15 cellular contexts compared by ENCODE assay signal in the genomic region with DNA sequence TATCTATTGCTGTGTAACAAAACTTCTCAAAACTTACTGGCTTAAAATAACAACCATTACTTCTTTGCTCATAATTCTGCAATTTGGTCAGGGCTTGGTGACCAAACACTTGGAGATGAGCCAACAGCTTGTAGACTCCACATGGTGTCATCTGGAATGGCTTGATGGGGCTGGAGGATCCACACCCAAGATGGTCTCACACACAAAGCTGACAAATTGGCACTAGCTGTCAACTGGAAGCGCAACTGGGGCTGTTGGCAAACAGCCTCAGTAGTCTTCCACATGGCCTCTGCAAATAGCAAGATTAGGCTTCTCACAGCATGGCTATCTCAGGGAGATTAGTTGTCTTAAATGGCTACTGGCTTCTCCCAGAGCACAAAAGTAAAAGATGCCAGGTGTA. TPM values are rescaled to one million over a fixed set of nuclear protein-coding genes. Genes with fewer than 3 reads are reported as not detected.
DNase-seq lines count a peak whose midpoint lies in the region; TF ChIP-seq lines count a peak whose summit lies in the region.
"Had no signal": no experiment of that assay in that cellular context is flagged by ENCODE, and none has a peak within 500 bp of the region (broad histone marks: within the 10 kb centered on the region; RNA-seq: fewer than 3 reads in every experiment).

No MANE protein-coding gene starts in this region.

- no peaks in the 10 kb centered on the region for H3K9me3 Mint-ChIP-seq in CD8-positive, alpha-beta memory T cell

- no peaks in the 10 kb centered on the region for H3K79me2 ChIP-seq in GM23248 (ENCODE audit: insufficient read depth)

- H3K27ac Mint-ChIP-seq in CD8-positive, alpha-beta memory T cell: no peak overlapping the region

- CTCF ChIA-PET in CD8-positive, alpha-beta memory T cell (lab: Charles Lee): interaction anchor here (0.8 to 1.4 kb wide), 2 partner anchors 9 to 10 kb away, joined by 3 read pairs; no protein-coding TSS in a partner anchor

- H3K9ac ChIP-seq in GM23248: no peak overlapping the region

- no peaks in the 10 kb centered on the region for H3K9me3 ChIP-seq in GM23248 (ENCODE audit: low read depth)
- H3K9me3 ChIP-seq in CD8-positive, alpha-beta memory T cell (ENCODE audit: low read length): no peaks in the 10 kb centered on the region
- H3K9me3 ChIP-seq: Caco-2, SJCRH30 had no signal

- H3K27me3 ChIP-seq in GM23248 (replicated peaks; ENCODE audit: insufficient read depth): no peaks in the 10 kb centered on the region
- no peaks in the 10 kb centered on the region for H3K27me3 ChIP-seq in CD8-positive, alpha-beta memory T cell (ENCODE audit: insufficient read depth, low read length, poor library complexity, severe bottlenecking)
- H3K27me3 ChIP-seq: SJCRH30 had no signal

- no peaks in the 10 kb centered on the region for H3K9me2 ChIP-seq in GM23248 (ENCODE audit: insufficient read depth)

- no peaks in the 10 kb centered on the region for H3K36me3 ChIP-seq in GM23248 (ENCODE audit: low read depth)
- no peaks in the 10 kb centered on the region for H3K36me3 ChIP-seq in CD8-positive, alpha-beta memory T cell (ENCODE audit: insufficient read depth, low read length)
- H3K36me3 ChIP-seq: SJCRH30 had no signal

- H3K4me1 Mint-ChIP-seq in CD8-positive, alpha-beta memory T cell: no peaks in the 10 kb centered on the region

- H3K36me3 Mint-ChIP-seq in CD8-positive, alpha-beta memory T cell: no peaks in the 10 kb centered on the region

- H3F3A ChIP-seq in GM23248 (ENCODE audit: insufficient read depth): no peaks in the 10 kb centered on the region

- in situ Hi-C loops in GM23248 (cut with MboI) (no loop called here), GM13977 (cut with MboI; ENCODE audit: low pct_unique_long_range_greater_than_20kb, low sequenced_read_pairs, unreplicated experiment) (no loop called here)

- no peaks in the 10 kb centered on the region for H3K27me3 Mint-ChIP-seq in CD8-positive, alpha-beta memory T cell

- H3K4me3 Mint-ChIP-seq in CD8-positive, alpha-beta memory T cell: no peak overlapping the region

- no peaks in the 10 kb centered on the region for H4K20me1 ChIP-seq in GM23248 (ENCODE audit: insufficient read depth)

- peak; percentile 13 for DNase-seq in NCI-H2171 treated with DMSO at 0.1 percent for 48 hours (lab: John Stamatoyannopoulos, UW)
- DNase-seq in NCI-H2171 (lab: John Stamatoyannopoulos, UW): no peak
- peak; percentile 30 for DNase-seq in GM23248
- DNase-seq in RPMI7951 (ENCODE audit: low read depth): peak; percentile 20
- DNase-seq in fibroblast of mammary gland (ENCODE audit: low read depth): peak; percentile 31
- DNase-seq in cerebellar cortex (ENCODE audit: low spot score): no peak
- no peak for DNase-seq in CD8-positive, alpha-beta memory T cell
- DNase-seq in GM13977 (ENCODE audit: low spot score): no peak
- DNase-seq: Caco-2, DMS79 treated with DMSO at 0.1 percent for 48 hours, KG1, NCI-H1436, NCI-H526 had no signal

- 38 to 60% methylated on average over 1 of the region's 1 CpG for whole genome bisulfite sequencing in GM23248 (ENCODE audit: low coverage in 1 of 2, low lambda C conversion rate in 2 of 2, missing lambda C conversion rate in 2 of 2), 2 experiments

- H3K4me2 ChIP-seq in GM23248 (ENCODE audit: unreplicated experiment): no peak overlapping the region

- H3K4me1 ChIP-seq in GM23248 (ENCODE audit: insufficient read depth): no peaks in the 10 kb centered on the region
- no peaks in the 10 kb centered on the region for H3K4me1 ChIP-seq in CD8-positive, alpha-beta memory T cell (ENCODE audit: insufficient read depth, low read length)
- H3K4me1 ChIP-seq: Caco-2, SJCRH30 had no signal

- TF ChIP-seq CTCF in fibroblast of mammary gland (conservative IDR thresholded peaks at IDR 0.05; ENCODE audit: control insufficient read depth, insufficient read depth, low read depth, low read length) (no peak), GM13977 (IDR thresholded peaks at IDR 0.05; ENCODE audit: extremely low read depth, insufficient read depth, missing control alignments) (no peak)

- no peak overlapping the region for H3K4me3 ChIP-seq in GM23248
- no peak overlapping the region for H3K4me3 ChIP-seq in fibroblast of mammary gland (ENCODE audit: control insufficient read depth, low read depth, low read length)
- H3K4me3 ChIP-seq in CD8-positive, alpha-beta memory T cell (ENCODE audit: low read length): no peak overlapping the region
- H3K4me3 ChIP-seq: SJCRH30 had no signal

- no peak overlapping the region for H2AFZ ChIP-seq in GM23248

- H3K27ac ChIP-seq in GM23248: no peak overlapping the region
- no peak overlapping the region for H3K27ac ChIP-seq in CD8-positive, alpha-beta memory T cell (ENCODE audit: low read depth, low read length)
- H3K27ac ChIP-seq: C4-2B, SJCRH30 had no signal

- POLR2A ChIA-PET in CD8-positive, alpha-beta memory T cell (lab: Charles Lee): no interaction called here

RNA-seq across cellular contexts. Expression of a gene that starts 27.1 kb away (rescaled TPM):
- total RNA-seq in GM23248 (2014; rRNA removed; shearing (Covaris generic)): 10.9 and 14.1 TPM in 2 replicates
- polyA plus RNA-seq in GM23248 (2016; fragmentation: Nextera tagmentation; extraction: Ambion mirVana): 17.6 and 21.4 TPM in 2 replicates
- total RNA-seq in RPMI7951 (2014; rRNA removed; shearing (Covaris generic)): 19.5 and 24.5 TPM in 2 replicates
- total RNA-seq in CD8-positive, alpha-beta memory T cell: 10 to 100 TPM; 42.1 to 43.4 TPM
- polyA plus RNA-seq in CD8-positive, alpha-beta memory T cell: 66.7 TPM

Comparison
In these comparisons a context has a peak if more than half of its experiments do, and no peak if none do; other contexts are left out.
1. DNase-seq: peak in NCI-H2171 treated with DMSO at 0.1 percent for 48 hours (single experiment), GM23248 (single experiment), RPMI7951 (single experiment) and fibroblast of mammary gland (single experiment); none in NCI-H2171 (single experiment), cerebellar cortex (single experiment), CD8-positive, alpha-beta memory T cell (0 of 5) and GM13977 (single experiment).